In the genomic region with DNA sequence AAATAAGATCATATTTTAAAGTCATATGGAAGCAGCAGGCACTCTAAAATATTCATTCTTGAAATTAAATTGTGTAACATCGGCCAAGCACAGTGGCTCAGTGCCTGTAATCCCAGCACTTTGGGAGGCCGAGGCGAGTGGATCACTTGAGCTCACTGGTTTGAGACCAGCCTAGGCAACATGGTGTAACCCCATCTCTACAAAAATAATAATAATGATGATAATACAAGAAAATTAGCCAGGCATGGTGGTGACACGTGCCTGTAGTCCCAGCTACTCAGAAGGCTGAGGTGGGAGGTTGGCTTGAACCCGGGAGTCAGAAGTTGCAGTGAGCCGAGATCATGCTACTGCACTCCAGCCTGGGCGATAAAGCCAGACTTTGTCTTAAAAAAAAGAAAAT, we compare ENCODE assay signal across 22 cellular contexts.
"Had no signal": no experiment of that assay in that cellular context is flagged by ENCODE, and none has a peak within 500 bp of the region (broad histone marks: within the 10 kb centered on the region; RNA-seq: fewer than 3 reads in every experiment).

No MANE protein-coding gene starts in this region.

- DNase-seq: activated B cell treated with CpG ODN at 0.5 μM for 24 hours; activated CD4-positive, alpha-beta T cell treated with anti-CD3 and anti-CD28 coated beads for 1 hour; activated CD4-positive, alpha-beta T cell treated with anti-CD3 and anti-CD28 coated beads, Interleukin-2, amount 10 ng/mL, durations not matched to agents 24 days and 14 days; activated CD4-positive, alpha-beta T cell treated with anti-CD3 and anti-CD28 coated beads, Interleukin-2, amount 50 U/mL, for 48 hours; activated naive CD8-positive, alpha-beta T cell treated with anti-CD3 and anti-CD28 coated beads, Interleukin-2, amount 50 U/mL, for 24 hours; activated T-cell treated with anti-CD3 and anti-CD28 coated beads, Interleukin-2, amount 50 U/mL, for 1 hour; amniotic stem cell; IMR-90; Kasumi-1; KBM-7; NCI-H1048; NCI-H146; NCI-H187 treated with DMSO at 0.1 percent for 48 hours; NCI-H2081 treated with DMSO at 0.1 percent for 48 hours; NCI-H446; PC-9; SHP77 treated with DMSO at 0.1 percent for 48 hours had no signal

- H3K4me1 Mint-ChIP-seq: activated B cell treated with CpG ODN at 0.5 μM for 24 hours; activated CD4-positive, alpha-beta T cell treated with anti-CD3 and anti-CD28 coated beads, Interleukin-2, amount 10 ng/mL, durations not matched to agents 24 days and 14 days; activated naive CD4-positive, alpha-beta T cell treated with anti-CD3 and anti-CD28 coated beads, Interleukin-2, amount 50 U/mL, for 24 hours; activated naive CD8-positive, alpha-beta T cell treated with anti-CD3 and anti-CD28 coated beads, Interleukin-2, amount 50 U/mL, for 24 hours had no signal

- H3K27me3 ChIP-seq: ascending aorta, cardiac muscle cell had no signal

- H3K9me3 ChIP-seq: ascending aorta had no signal

- H3K4me2 ChIP-seq: PC-9 had no signal

- H3K4me3 ChIP-seq: ascending aorta, cardiac muscle cell, PC-9 had no signal

- H3K36me3 ChIP-seq: ascending aorta, cardiac muscle cell had no signal

- H3K36me3 Mint-ChIP-seq: activated naive CD4-positive, alpha-beta T cell treated with anti-CD3 and anti-CD28 coated beads, Interleukin-2, amount 50 U/mL, for 24 hours; brain had no signal

- H3K27ac ChIP-seq: ascending aorta, cardiac muscle cell, PC-9 had no signal

- H3K9me3 Mint-ChIP-seq: activated B cell treated with CpG ODN at 0.5 μM for 24 hours; activated CD4-positive, alpha-beta T cell treated with anti-CD3 and anti-CD28 coated beads, Interleukin-2, amount 10 ng/mL, durations not matched to agents 24 days and 14 days; activated naive CD4-positive, alpha-beta T cell treated with anti-CD3 and anti-CD28 coated beads, Interleukin-2, amount 50 U/mL, for 24 hours; activated naive CD8-positive, alpha-beta T cell treated with anti-CD3 and anti-CD28 coated beads, Interleukin-2, amount 50 U/mL, for 24 hours; brain; T-helper 1 cell treated with Interleukin-12 subunit alpha and Interleukin-12 subunit beta and Interleukin-4 antibody, amounts not matched to agents 30 μg/mL and 1 μg/mL, for 36 hours had no signal

- H2AFZ ChIP-seq: PC-9 had no signal

- H3K4me3 Mint-ChIP-seq: activated B cell treated with CpG ODN at 0.5 μM for 24 hours; activated CD4-positive, alpha-beta T cell treated with anti-CD3 and anti-CD28 coated beads, Interleukin-2, amount 10 ng/mL, durations not matched to agents 24 days and 14 days; activated naive CD4-positive, alpha-beta T cell treated with anti-CD3 and anti-CD28 coated beads, Interleukin-2, amount 50 U/mL, for 24 hours; activated naive CD8-positive, alpha-beta T cell treated with anti-CD3 and anti-CD28 coated beads, Interleukin-2, amount 50 U/mL, for 24 hours; brain; T-helper 1 cell treated with Interleukin-12 subunit alpha and Interleukin-12 subunit beta and Interleukin-4 antibody, amounts not matched to agents 30 μg/mL and 1 μg/mL, for 36 hours had no signal

- H3K27ac Mint-ChIP-seq: activated B cell treated with CpG ODN at 0.5 μM for 24 hours; activated CD4-positive, alpha-beta T cell treated with anti-CD3 and anti-CD28 coated beads, Interleukin-2, amount 10 ng/mL, durations not matched to agents 24 days and 14 days; activated naive CD4-positive, alpha-beta T cell treated with anti-CD3 and anti-CD28 coated beads, Interleukin-2, amount 50 U/mL, for 24 hours; activated naive CD8-positive, alpha-beta T cell treated with anti-CD3 and anti-CD28 coated beads, Interleukin-2, amount 50 U/mL, for 24 hours; T-helper 1 cell treated with Interleukin-12 subunit alpha and Interleukin-12 subunit beta and Interleukin-4 antibody, amounts not matched to agents 30 μg/mL and 1 μg/mL, for 36 hours had no signal
